In genomic region chr7:33805630-33806233, GRCh38 we compare ENCODE assay signal across 2 cellular contexts.
A peak's percentile ranks its signal among the peaks of the same experiment; 100 is the strongest.
TF ChIP-seq lines count a peak whose summit lies in the region.

No MANE protein-coding gene starts in this region.

TF ChIP-seq in liver, 16 proteins besides CTCF, POLR2A, EP300 and RAD21:
- TF ChIP-seq YY1 (IDR thresholded peaks at IDR 0.05) (no peak), JUND (IDR thresholded peaks at IDR 0.05) (peak; percentile 41 to 76)

TF ChIP-seq in HepG2, 621 proteins besides CTCF, POLR2A, EP300 and RAD21:
- no peak for TF ChIP-seq ERF (CRISPR knock-in tag; IDR thresholded peaks at IDR 0.05)
- TF ChIP-seq ZNF891 (CRISPR knock-in tag; IDR thresholded peaks at IDR 0.05), result no peak
- TF ChIP-seq TSC22D2 (CRISPR knock-in tag; IDR thresholded peaks at IDR 0.05; ENCODE audit: borderline replicate concordance), result no peak
- no peak for TF ChIP-seq ZNF335 (CRISPR knock-in tag; IDR thresholded peaks at IDR 0.05)
- no peak for TF ChIP-seq ZNF543 (CRISPR knock-in tag; IDR thresholded peaks at IDR 0.05)
TF ChIP-seq in HepG2: peak in this region for 0.
